ENCODE assay signal across 21 cellular contexts in the genomic region with DNA sequence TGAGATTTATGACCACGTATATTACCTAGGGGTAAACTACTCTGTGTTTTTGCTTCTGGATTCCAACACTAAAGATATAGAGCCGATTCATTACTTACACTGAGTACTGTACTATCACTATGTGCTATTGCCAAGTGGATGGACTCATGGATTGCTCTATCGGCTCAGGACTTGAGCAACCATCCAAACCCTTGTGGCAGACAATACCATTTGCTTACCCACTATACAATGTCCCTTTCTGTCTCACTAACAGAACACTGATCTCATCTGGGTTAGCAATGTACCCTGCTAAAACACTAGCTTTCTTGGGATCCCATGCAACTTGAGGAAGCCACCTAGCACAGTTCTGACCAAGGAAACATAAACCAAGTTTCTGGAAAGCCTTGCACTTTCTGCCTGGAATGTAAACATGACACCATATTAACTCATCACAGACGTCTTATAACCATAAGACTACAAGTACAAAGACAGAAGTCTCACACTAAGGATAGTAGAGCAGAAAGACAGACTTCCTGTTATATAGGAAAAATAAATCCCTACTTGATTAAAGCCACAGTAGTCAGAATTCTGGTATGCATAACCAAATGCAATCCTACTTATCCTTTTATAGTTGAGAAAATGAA. TPM values are rescaled to one million over a fixed set of nuclear protein-coding genes. Genes with fewer than 3 reads are reported as not detected.
DNase-seq lines count a peak whose midpoint lies in the region; ATAC-seq and TF ChIP-seq lines count a peak whose summit lies in the region.
"Had no signal": no experiment of that assay in that cellular context is flagged by ENCODE, and none has a peak within 500 bp of the region (broad histone marks: within the 10 kb centered on the region; RNA-seq: fewer than 3 reads in every experiment).

No MANE protein-coding gene starts in this region.

- CTCF ChIA-PET in BJ (lab: Yijun Ruan, JAX): no interaction called here

- H3K27me3 ChIP-seq in BJ (ENCODE audit: control insufficient read depth, insufficient read depth, low read length) (no peaks in the 10 kb centered on the region), right lobe of liver (no peaks in the 10 kb centered on the region)
- H3K27me3 ChIP-seq: BE2C had no signal

- H3K36me3 Mint-ChIP-seq in activated T-cell treated with anti-CD3 and anti-CD28 coated beads, Interleukin-2, amount 50 U/mL, for 24 hours (ENCODE audit: low read depth): peaks cover 40% of the 10 kb centered on the region

- no peaks in the 10 kb centered on the region for H3K4me1 ChIP-seq in right lobe of liver
- H3K4me1 ChIP-seq: BE2C had no signal

- H3K4me1 Mint-ChIP-seq in activated T-cell treated with anti-CD3 and anti-CD28 coated beads, Interleukin-2, amount 50 U/mL, for 24 hours (ENCODE audit: low read depth): peaks cover 7% of the 10 kb centered on the region
- H3K4me1 Mint-ChIP-seq: GM23338 had no signal

- H3K9me3 Mint-ChIP-seq in activated T-cell treated with anti-CD3 and anti-CD28 coated beads, Interleukin-2, amount 50 U/mL, for 24 hours: no peaks in the 10 kb centered on the region
- H3K9me3 Mint-ChIP-seq: activated CD4-positive, alpha-beta memory T cell treated with anti-CD3 and anti-CD28 coated beads for 36 hours; central memory CD8-positive, alpha-beta T cell; GM23338 had no signal

- H3K27me3 Mint-ChIP-seq in activated T-cell treated with anti-CD3 and anti-CD28 coated beads, Interleukin-2, amount 50 U/mL, for 24 hours: no peaks in the 10 kb centered on the region
- H3K27me3 Mint-ChIP-seq: activated CD4-positive, alpha-beta memory T cell treated with anti-CD3 and anti-CD28 coated beads for 36 hours; central memory CD8-positive, alpha-beta T cell; progenitor cell of endocrine pancreas had no signal

- no peak overlapping the region for H3K27ac ChIP-seq in right lobe of liver
- H3K27ac ChIP-seq: KMS-11 had no signal

- no peak overlapping the region for H3K27ac Mint-ChIP-seq in activated T-cell treated with anti-CD3 and anti-CD28 coated beads, Interleukin-2, amount 50 U/mL, for 24 hours
- H3K27ac Mint-ChIP-seq: activated CD4-positive, alpha-beta memory T cell treated with anti-CD3 and anti-CD28 coated beads for 36 hours; GM23338; progenitor cell of endocrine pancreas had no signal

- no peak overlapping the region for H3K4me3 Mint-ChIP-seq in activated T-cell treated with anti-CD3 and anti-CD28 coated beads, Interleukin-2, amount 50 U/mL, for 24 hours
- H3K4me3 Mint-ChIP-seq: activated CD4-positive, alpha-beta memory T cell treated with anti-CD3 and anti-CD28 coated beads for 36 hours; central memory CD8-positive, alpha-beta T cell; GM23338 had no signal

- intact Hi-C loops in right lobe of liver (cut with DNase I): no loop called here

- H3K36me3 ChIP-seq in BJ (ENCODE audit: control insufficient read depth, insufficient read depth, low read length) (peaks cover 4% of the 10 kb centered on the region), right lobe of liver (no peaks in the 10 kb centered on the region)
- H3K36me3 ChIP-seq: BE2C had no signal

- peak in 3 of 4 donors; percentile 29 to 48 (median 33) for ATAC-seq in right lobe of liver
- ATAC-seq: GM23338 had no signal

- TF ChIP-seq CTCF in BJ (IDR thresholded peaks at IDR 0.05; ENCODE audit: insufficient read depth, low read depth, low read length) (no peak), epithelial cell of esophagus (IDR thresholded peaks at IDR 0.05; ENCODE audit: insufficient read depth, low read depth, low read length, missing control alignments) (no peak), right lobe of liver (IDR thresholded peaks at IDR 0.05) (no peak)

- 52% methylated on average over 4 of the region's 4 CpGs for WGBS in right lobe of liver (ENCODE audit: insufficient coverage, low coverage, low lambda C conversion rate, missing lambda C conversion rate)

- no peak for TF ChIP-seq POLR2A in right lobe of liver (IDR thresholded peaks at IDR 0.05)

- H3K9me3 ChIP-seq in right lobe of liver: no peaks in the 10 kb centered on the region
- H3K9me3 ChIP-seq: BE2C had no signal

- POLR2A ChIA-PET in BJ (lab: Charles Lee): no interaction called here

- peak; percentile 26 for DNase-seq in BJ (ENCODE audit: low read depth)
- DNase-seq in RPMI7951 (ENCODE audit: low read depth): peak; percentile 12
- peak; percentile 64 for DNase-seq in epithelial cell of esophagus (ENCODE audit: low read depth)
- DNase-seq in right lobe of liver: no peak
- no peak for DNase-seq in NCI-H1930 (lab: John Stamatoyannopoulos, UW)
- DNase-seq in stimulated activated CD4-positive, alpha-beta T cell treated with anti-CD3 and anti-CD28 coated beads, Interleukin-15, amount 100 ng/mL, for 24 hours: no peak
- DNase-seq in activated T-cell treated with anti-CD3 and anti-CD28 coated beads, Interleukin-2, amount 50 U/mL, for 24 hours: no peak
- DNase-seq in COLO668 (lab: John Stamatoyannopoulos, UW; ENCODE audit: unreplicated experiment): no peak
- DNase-seq: activated CD4-positive, alpha-beta memory T cell treated with anti-CD3 and anti-CD28 coated beads for 36 hours; activated effector memory CD4-positive, alpha-beta T cell treated with Interleukin-2 at 50 U/mL for 16 hours; BE2C; midbrain; NCI-H1694; NCI-H526 treated with DMSO at 0.1 percent for 48 hours; Right ventricle myocardium superior; stimulated activated CD4-positive, alpha-beta T cell treated with anti-CD3 and anti-CD28 coated beads, Interleukin-2, amount 100 ng/mL, for 24 hours; T1000 had no signal

- no peak overlapping the region for H3K4me3 ChIP-seq in BJ (ENCODE audit: low read depth, low read length)
- no peak overlapping the region for H3K4me3 ChIP-seq in epithelial cell of esophagus (ENCODE audit: low read length)
- H3K4me3 ChIP-seq in right lobe of liver: no peak overlapping the region
- H3K4me3 ChIP-seq: GM23338 had no signal

RNA-seq across cellular contexts. Expression of a gene that starts 38.6 kb away (rescaled TPM):
- polyA plus RNA-seq in BJ (2011; rRNA removed): 29.8 and 52.7 TPM in 2 replicates
- polyA minus RNA-seq in BJ (2011; rRNA and poly(A)+ RNA removed): 29.9 and 31.9 TPM in 2 replicates
- 34.0 and 36.6 TPM in 2 replicates for total RNA-seq in RPMI7951 (2014; rRNA removed; shearing (Covaris generic))
- total RNA-seq in right lobe of liver: 10 to 100 TPM; 23.0 to 39.8 (median 27.2) TPM

Comparison
In these comparisons a context has a peak if more than half of its experiments do, and no peak if none do; other contexts are left out.
1. DNase-seq: peak in BJ (single experiment), RPMI7951 (single experiment) and epithelial cell of esophagus (single experiment); none in right lobe of liver (0 of 3), NCI-H1930 (0 of 2), stimulated activated CD4-positive, alpha-beta T cell treated with anti-CD3 and anti-CD28 coated beads, Interleukin-15, amount 100 ng/mL, for 24 hours (single experiment), activated T-cell treated with anti-CD3 and anti-CD28 coated beads, Interleukin-2, amount 50 U/mL, for 24 hours (single experiment) and COLO668 (single experiment).